ENCODE assay signal across 14 cellular contexts in genomic region chr1:160081261-160081936, GRCh38. TPM values are rescaled to one million over a fixed set of nuclear protein-coding genes. Genes with fewer than 3 reads are reported as not detected.
A peak's percentile ranks its signal among the peaks of the same experiment; 100 is the strongest.
DNase-seq lines count a peak whose midpoint lies in the region; TF ChIP-seq lines count a peak whose summit lies in the region.
"Had no signal": no experiment of that assay in that cellular context is flagged by ENCODE, and none has a peak within 500 bp of the region (broad histone marks: within the 10 kb centered on the region; RNA-seq: fewer than 3 reads in every experiment).

TSS of gene KCNJ9 (plus strand) at chr1:160081538. CDS start at chr1:160084031, 2,493 bp downstream.

- H3K27ac Mint-ChIP-seq in brain (peak within 1 kb of the TSS; percentile 91 to 99 (median 93)), immature natural killer cell (no peak within 1 kb of the TSS)

- H3K9me3 Mint-ChIP-seq in brain (peaks cover 0 to 4% (median 2%) of the 10 kb centered on the region in 5 experiments), immature natural killer cell (no peaks in the 10 kb centered on the region)

- peaks cover 56% of the 10 kb centered on the region for H3K4me1 Mint-ChIP-seq in brain
- H3K4me1 Mint-ChIP-seq in immature natural killer cell: peaks cover 4 to 11% of the 10 kb centered on the region in 2 donors

- H3K36me3 Mint-ChIP-seq in brain (peaks cover 5% of the 10 kb centered on the region), immature natural killer cell (peaks cover 0 to 4% (median 0%) of the 10 kb centered on the region in 3 donors)

- TF ChIP-seq CTCF in AG10803 (conservative IDR thresholded peaks at IDR 0.05; ENCODE audit: low read length): no peak
- no peak for TF ChIP-seq CTCF in brain (conservative IDR thresholded peaks at IDR 0.05)

- DNase-seq in AG10803 (ENCODE audit: low read depth) (peak; percentile 31), M059J (ENCODE audit: low read depth) (peak; percentile 20), medulla oblongata (ENCODE audit: extremely low spot score) (peak; percentile 86), immature natural killer cell (no peak), activated T-cell treated with anti-CD3 and anti-CD28 coated beads for 4 hours (no peak), amniotic stem cell (lab: John Stamatoyannopoulos, UW) (no peak)
- DNase-seq in activated CD4-positive, alpha-beta T cell treated with anti-CD3 and anti-CD28 coated beads, Interleukin-2, amount 50 U/mL, for 4 hours: no peak
- DNase-seq: NCI-H1436 treated with DMSO at 0.1 percent for 48 hours, OCI-M1 had no signal

- H3K4me3 Mint-ChIP-seq in brain (peak within 1 kb of the TSS; percentile 68 to 84 (median 84)), immature natural killer cell (no peak within 1 kb of the TSS)

- H3K27me3 Mint-ChIP-seq in brain: peaks cover 4% of the 10 kb centered on the region
- peaks cover 21 to 28% (median 23%) of the 10 kb centered on the region in 3 donors for H3K27me3 Mint-ChIP-seq in immature natural killer cell (ENCODE audit: low read depth in 3 of 3)

- H3K4me3 ChIP-seq in AG10803 (ENCODE audit: low read length): no peak within 1 kb of the TSS

RNA-seq across cellular contexts. Expression of gene KCNJ9, which starts in this region (rescaled TPM):
- total RNA-seq in M059J (2014; rRNA removed; shearing (Covaris generic)): not detected in 2 replicates
- polyA plus RNA-seq in brain (ENCODE audit: insufficient read depth, low read depth, low replicate concordance): 19.0 TPM
- polyA plus RNA-seq in immature natural killer cell: not detected
- total RNA-seq: esophagus mucosa, left lobe of liver, posterior vena cava, subcutaneous adipose tissue had no signal

Comparison
In these comparisons a context has a peak if more than half of its experiments do, and no peak if none do; other contexts are left out.
1. RNA of gene KCNJ9 (polyA plus RNA-seq): 19.0 TPM in brain (single experiment); not detected in immature natural killer cell; every median in the first group is over 10 times any median in the second.
2. Peak in DNase-seq in M059J; RNA of the gene not detected or under 1 TPM.
3. DNase-seq: peak in AG10803 (single experiment) and medulla oblongata (single experiment); none in immature natural killer cell (0 of 3), activated T-cell treated with anti-CD3 and anti-CD28 coated beads for 4 hours (single experiment), activated CD4-positive, alpha-beta T cell treated with anti-CD3 and anti-CD28 coated beads, Interleukin-2, amount 50 U/mL, for 4 hours (0 of 2) and amniotic stem cell (single experiment).
4. H3K27ac Mint-ChIP-seq: peak in brain (5 of 5); none in immature natural killer cell (0 of 6).
5. H3K4me3 Mint-ChIP-seq: peak in brain (5 of 5); none in immature natural killer cell (0 of 5).